In the genomic region with DNA sequence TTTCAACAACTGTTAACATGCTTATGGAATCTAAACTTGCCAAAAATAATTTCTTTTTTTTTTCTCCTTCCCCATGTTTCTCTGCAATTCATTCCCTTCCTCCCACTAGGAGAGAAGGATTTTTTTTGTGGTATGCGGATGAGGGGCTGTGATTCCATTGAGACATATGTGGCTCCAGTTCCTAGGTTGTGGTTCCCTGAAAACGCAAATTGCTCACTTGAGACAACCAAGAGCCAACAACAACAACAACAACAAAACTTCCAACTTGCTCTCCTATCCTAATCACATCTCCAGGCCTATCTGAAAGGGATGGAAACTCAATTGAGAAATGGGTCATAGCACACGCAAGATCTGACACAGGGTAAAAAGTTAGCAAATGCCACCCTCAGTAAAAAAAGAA, we compare ENCODE assay signal across 8 cellular contexts.
"Had no signal": no experiment of that assay in that cellular context is flagged by ENCODE, and none has a peak within 500 bp of the region (broad histone marks: within the 10 kb centered on the region; RNA-seq: fewer than 3 reads in every experiment).

No MANE protein-coding gene starts in this region.

- H3K9me3 Mint-ChIP-seq: activated CD4-positive, alpha-beta memory T cell treated with anti-CD3 and anti-CD28 coated beads for 36 hours; activated naive CD8-positive, alpha-beta T cell treated with anti-CD3 and anti-CD28 coated beads for 36 hours; central memory CD8-positive, alpha-beta T cell; naive thymus-derived CD8-positive, alpha-beta T cell had no signal

- H3K4me3 ChIP-seq: lung, SJCRH30, skin epidermis, transverse colon had no signal

- H3K27ac ChIP-seq: SJCRH30, skin epidermis, transverse colon had no signal

- H3K27ac Mint-ChIP-seq: activated CD4-positive, alpha-beta memory T cell treated with anti-CD3 and anti-CD28 coated beads for 36 hours; activated naive CD8-positive, alpha-beta T cell treated with anti-CD3 and anti-CD28 coated beads for 36 hours had no signal

- H3K36me3 Mint-ChIP-seq: activated CD4-positive, alpha-beta memory T cell treated with anti-CD3 and anti-CD28 coated beads for 36 hours; activated naive CD8-positive, alpha-beta T cell treated with anti-CD3 and anti-CD28 coated beads for 36 hours; naive thymus-derived CD8-positive, alpha-beta T cell had no signal

- H3K9me3 ChIP-seq: SJCRH30, transverse colon had no signal

- H3K27me3 Mint-ChIP-seq: activated naive CD8-positive, alpha-beta T cell treated with anti-CD3 and anti-CD28 coated beads for 36 hours; naive thymus-derived CD8-positive, alpha-beta T cell had no signal

- H3K36me3 ChIP-seq: SJCRH30, transverse colon had no signal

- H3K4me3 Mint-ChIP-seq: activated CD4-positive, alpha-beta memory T cell treated with anti-CD3 and anti-CD28 coated beads for 36 hours; activated naive CD8-positive, alpha-beta T cell treated with anti-CD3 and anti-CD28 coated beads for 36 hours; central memory CD8-positive, alpha-beta T cell; naive thymus-derived CD8-positive, alpha-beta T cell had no signal

- H3K4me1 Mint-ChIP-seq: central memory CD8-positive, alpha-beta T cell had no signal

- H3K27me3 ChIP-seq: SJCRH30, transverse colon had no signal
